Comparison of ENCODE assay signal across 21 cellular contexts in the genomic region with DNA sequence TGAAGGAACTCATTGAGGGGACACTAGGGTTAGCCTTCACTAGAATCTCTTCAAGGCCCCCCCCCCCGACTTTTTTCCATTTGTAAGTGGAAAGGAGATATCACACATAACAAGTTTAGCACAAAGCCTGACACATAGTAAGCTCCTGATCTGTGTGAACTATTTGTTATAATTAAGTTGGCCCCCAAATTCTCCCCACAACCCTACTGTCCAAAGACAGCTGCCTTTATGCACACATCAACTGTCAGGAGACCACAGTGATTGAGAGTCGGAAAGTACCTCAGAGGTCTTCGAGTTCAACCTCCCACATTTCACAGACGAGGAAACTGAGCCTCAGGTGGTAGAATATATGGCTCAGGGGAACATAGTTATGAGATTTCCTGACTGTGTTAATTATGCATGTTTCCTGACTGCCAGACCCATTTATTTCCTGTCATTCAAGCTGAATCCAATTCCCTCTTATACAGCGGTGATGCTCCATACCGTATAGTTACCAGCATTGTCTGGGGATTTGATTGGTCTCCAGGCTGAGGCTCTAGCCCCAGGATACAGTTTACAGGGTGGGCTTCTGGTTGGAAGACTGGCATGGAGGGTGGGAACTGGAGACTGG.
DNase-seq lines count a peak whose midpoint lies in the region; ATAC-seq, FAIRE-seq and TF ChIP-seq lines count a peak whose summit lies in the region.
"Had no signal": no experiment of that assay in that cellular context is flagged by ENCODE, and none has a peak within 500 bp of the region (broad histone marks: within the 10 kb centered on the region; RNA-seq: fewer than 3 reads in every experiment).

No MANE protein-coding gene starts in this region.

- ATAC-seq in GM18909 (IDR thresholded peaks at IDR 0.05; ENCODE audit: poor library complexity, unreplicated experiment) = peak; percentile 41
- ATAC-seq: GM23338 had no signal

- intact Hi-C loops in A673 (cut with micrococcal nuclease; ENCODE audit: unreplicated experiment) = no loop called here
- intact Hi-C loops in activated CD4-positive, alpha-beta T cell treated with anti-CD3 and anti-CD28 coated beads, Interleukin-2, amount 10 ng/mL, durations not matched to agents 24 days and 14 days (cut with micrococcal nuclease) = no loop called here

- DNase-seq in A673 (ENCODE audit: low spot score) = peak; percentile 3
- peak; percentile 49 for DNase-seq in GM06990 (ENCODE audit: extremely low read depth, insufficient read length)
- no peak for DNase-seq in bronchial epithelial cell (ENCODE audit: low read depth)
- no peak for DNase-seq in NCI-H345 (lab: John Stamatoyannopoulos, UW)
- DNase-seq in NCI-H1436 treated with DMSO at 0.1 percent for 48 hours (lab: John Stamatoyannopoulos, UW) = no peak
- no peak for DNase-seq in activated CD4-positive, alpha-beta T cell treated with anti-CD3 and anti-CD28 coated beads, Interleukin-2, amount 10 ng/mL, durations not matched to agents 24 days and 14 days
- DNase-seq: AML-193; Caco-2; CD4-positive, alpha-beta T cell; HCEC 1CT had no signal

- H3K36me3 ChIP-seq in A673 (ENCODE audit: insufficient read depth, low read length, poor library complexity, severe bottlenecking) (no peaks in the 10 kb centered on the region), GM06990 (ENCODE audit: control insufficient read depth, insufficient read depth, low read length) (no peaks in the 10 kb centered on the region), bronchial epithelial cell (ENCODE audit: control insufficient read depth, insufficient read depth, low read length) (no peaks in the 10 kb centered on the region)

- no peaks in the 10 kb centered on the region for H3K9me3 ChIP-seq in A673 (ENCODE audit: low read depth, low read length, poor library complexity, severe bottlenecking)
- H3K9me3 ChIP-seq: Caco-2 had no signal

- TF ChIP-seq CTCF in A673 (conservative IDR thresholded peaks at IDR 0.05; ENCODE audit: low read depth, low read length) (no peak), GM06990 (IDR thresholded peaks at IDR 0.05; ENCODE audit: insufficient read depth, low read length, poor library complexity, severe bottlenecking) (no peak), bronchial epithelial cell (IDR thresholded peaks at IDR 0.05; ENCODE audit: insufficient read depth, low read length, severe bottlenecking) (no peak)

- POLR2A ChIA-PET in A673 (lab: Charles Lee; ENCODE audit: low non-redundant PET) = no interaction called here

- no TSS peak for BruUV-seq in A673 (replicated peaks; lab: Mats Ljungman, UMichigan)

- peaks cover 1% of the 10 kb centered on the region for H3K4me1 Mint-ChIP-seq in activated CD4-positive, alpha-beta T cell treated with anti-CD3 and anti-CD28 coated beads, Interleukin-2, amount 10 ng/mL, durations not matched to agents 24 days and 14 days
- H3K4me1 Mint-ChIP-seq: GM23338 had no signal

- no peak overlapping the region for H3K27ac ChIP-seq in A673 (ENCODE audit: low read depth, low read length, poor library complexity, severe bottlenecking)
- H3K27ac ChIP-seq: C4-2B, HL-60, KMS-11 had no signal

- peak; percentile 13 for FAIRE-seq in bronchial epithelial cell (lab: Jason Lieb, UNC)
- FAIRE-seq: A204.1, D721Med, G401.6, GM12891, GM18507, H54 had no signal

- H3K4me3 Mint-ChIP-seq in activated CD4-positive, alpha-beta T cell treated with anti-CD3 and anti-CD28 coated beads, Interleukin-2, amount 10 ng/mL, durations not matched to agents 24 days and 14 days = no peak overlapping the region
- H3K4me3 Mint-ChIP-seq: CD4-positive, alpha-beta T cell; GM23338 had no signal

- no peak overlapping the region for H3K4me3 ChIP-seq in A673 (ENCODE audit: low read depth, low read length, poor library complexity, severe bottlenecking)
- H3K4me3 ChIP-seq in GM06990 (replicated peaks; ENCODE audit: low read depth, low read length) = no peak overlapping the region
- no peak overlapping the region for H3K4me3 ChIP-seq in bronchial epithelial cell (ENCODE audit: low read depth, low read length)
- H3K4me3 ChIP-seq: GM23338 had no signal

- H3K27me3 Mint-ChIP-seq in activated CD4-positive, alpha-beta T cell treated with anti-CD3 and anti-CD28 coated beads, Interleukin-2, amount 10 ng/mL, durations not matched to agents 24 days and 14 days = no peaks in the 10 kb centered on the region
- H3K27me3 Mint-ChIP-seq: CD4-positive, alpha-beta T cell had no signal

- no peaks in the 10 kb centered on the region for H3K27me3 ChIP-seq in A673 (replicated peaks; ENCODE audit: insufficient read depth, low read depth, low read length, poor library complexity)
- no peaks in the 10 kb centered on the region for H3K27me3 ChIP-seq in GM06990 (replicated peaks; ENCODE audit: control insufficient read depth, insufficient read depth, low read length)
- no peaks in the 10 kb centered on the region for H3K27me3 ChIP-seq in bronchial epithelial cell (ENCODE audit: control insufficient read depth, insufficient read depth, low read length)

- CTCF ChIA-PET in A673 (lab: Charles Lee) = no interaction called here

- H3K9me3 Mint-ChIP-seq in activated CD4-positive, alpha-beta T cell treated with anti-CD3 and anti-CD28 coated beads, Interleukin-2, amount 10 ng/mL, durations not matched to agents 24 days and 14 days = no peaks in the 10 kb centered on the region
- H3K9me3 Mint-ChIP-seq: CD4-positive, alpha-beta T cell; GM23338 had no signal

- no peaks in the 10 kb centered on the region for H3K4me1 ChIP-seq in A673 (ENCODE audit: insufficient read depth, low read length, poor library complexity, severe bottlenecking)
- H3K4me1 ChIP-seq: Caco-2 had no signal

- no peak overlapping the region for H3K27ac Mint-ChIP-seq in activated CD4-positive, alpha-beta T cell treated with anti-CD3 and anti-CD28 coated beads, Interleukin-2, amount 10 ng/mL, durations not matched to agents 24 days and 14 days
- H3K27ac Mint-ChIP-seq: CD4-positive, alpha-beta T cell; GM23338 had no signal

- H3K36me3 Mint-ChIP-seq in activated CD4-positive, alpha-beta T cell treated with anti-CD3 and anti-CD28 coated beads, Interleukin-2, amount 10 ng/mL, durations not matched to agents 24 days and 14 days (ENCODE audit: low read depth) = no peaks in the 10 kb centered on the region

Comparison
In these comparisons a context has a peak if more than half of its experiments do, and no peak if none do; other contexts are left out.
1. DNase-seq: peak in A673 (single experiment) and GM06990 (single experiment); none in bronchial epithelial cell (single experiment), NCI-H345 (single experiment), NCI-H1436 treated with DMSO at 0.1 percent for 48 hours (single experiment) and activated CD4-positive, alpha-beta T cell treated with anti-CD3 and anti-CD28 coated beads, Interleukin-2, amount 10 ng/mL, durations not matched to agents 24 days and 14 days (single experiment).